ENCODE assay signal across 1 cellular context in genomic region chrX:54481751-54482150, GRCh38.
TF ChIP-seq lines count a peak whose summit lies in the region.

No MANE protein-coding gene starts in this region.

TF ChIP-seq in K562, 482 proteins besides CTCF, POLR2A, EP300 and RAD21 (continued from another document):
- TF ChIP-seq, protein P1, sequence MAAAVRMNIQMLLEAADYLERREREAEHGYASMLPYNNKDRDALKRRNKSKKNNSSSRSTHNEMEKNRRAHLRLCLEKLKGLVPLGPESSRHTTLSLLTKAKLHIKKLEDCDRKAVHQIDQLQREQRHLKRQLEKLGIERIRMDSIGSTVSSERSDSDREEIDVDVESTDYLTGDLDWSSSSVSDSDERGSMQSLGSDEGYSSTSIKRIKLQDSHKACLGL (CRISPR knock-in tag; IDR thresholded peaks at IDR 0.05; ENCODE audit: borderline replicate concordance, poor library complexity, severe bottlenecking): no peak
- TF ChIP-seq GTF2F1 (IDR thresholded peaks at IDR 0.05; ENCODE audit: low read depth, low read length): no peak
